Comparison of ENCODE assay signal across 35 cellular contexts in the genomic region with DNA sequence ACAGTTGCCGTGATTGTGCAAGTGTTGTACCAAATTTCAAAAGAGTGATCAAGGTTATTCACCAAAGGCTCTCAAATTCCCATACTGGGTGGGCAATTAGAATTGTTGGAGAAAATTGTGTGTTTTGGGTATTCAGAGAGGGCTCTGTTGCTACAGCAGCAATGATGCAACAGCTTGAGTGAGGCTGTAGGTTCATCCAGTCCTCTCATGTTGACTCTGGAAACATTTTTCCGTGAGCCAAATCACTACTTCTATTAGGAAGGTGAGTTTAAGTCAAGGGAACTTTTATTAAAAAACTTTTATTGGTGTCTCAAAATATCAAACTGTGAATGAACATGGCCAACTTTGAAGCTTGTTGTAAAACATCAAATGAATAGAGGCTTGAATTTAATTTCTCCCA.
"Had no signal": no experiment of that assay in that cellular context is flagged by ENCODE, and none has a peak within 500 bp of the region (broad histone marks: within the 10 kb centered on the region; RNA-seq: fewer than 3 reads in every experiment).

No MANE protein-coding gene starts in this region.

- ATAC-seq: activated T-cell treated with anti-CD3 and anti-CD28 coated beads, Interleukin-2, amount 50 U/mL, for 72 hours; activated T-helper 17 cell treated with anti-CD3 and anti-CD28 coated beads, Interleukin-2, amount 50 U/mL, for 72 hours; PC-3 had no signal

- H3K4me3 Mint-ChIP-seq: activated B cell treated with CpG ODN at 0.5 μM for 24 hours; activated CD4-positive, alpha-beta memory T cell treated with anti-CD3 and anti-CD28 coated beads for 36 hours; activated naive CD8-positive, alpha-beta T cell treated with anti-CD3 and anti-CD28 coated beads for 36 hours; activated T-cell treated with anti-CD3 and anti-CD28 coated beads, Interleukin-2, amount 50 U/mL, for 72 hours; activated T-helper 17 cell treated with anti-CD3 and anti-CD28 coated beads, Interleukin-2, amount 50 U/mL, for 72 hours; T-helper 1 cell treated with Interleukin-12 subunit alpha and Interleukin-12 subunit beta and Interleukin-4 antibody, amounts not matched to agents 30 μg/mL and 1 μg/mL, for 36 hours had no signal

- H3K36me3 Mint-ChIP-seq: activated CD4-positive, alpha-beta memory T cell treated with anti-CD3 and anti-CD28 coated beads for 36 hours; activated naive CD8-positive, alpha-beta T cell treated with anti-CD3 and anti-CD28 coated beads for 36 hours had no signal

- H3K4me3 ChIP-seq: ascending aorta, cardiac muscle cell, MG63, Peyer's patch, SJSA1 had no signal

- H3K36me3 ChIP-seq: ascending aorta, cardiac muscle cell, MG63, Peyer's patch, SJSA1 had no signal

- H3K9me3 Mint-ChIP-seq: activated B cell treated with CpG ODN at 0.5 μM for 24 hours; activated CD4-positive, alpha-beta memory T cell treated with anti-CD3 and anti-CD28 coated beads for 36 hours; activated naive CD8-positive, alpha-beta T cell treated with anti-CD3 and anti-CD28 coated beads for 36 hours; activated T-helper 17 cell treated with anti-CD3 and anti-CD28 coated beads, Interleukin-2, amount 50 U/mL, for 72 hours had no signal

- DNase-seq: activated B cell treated with CpG ODN at 0.5 μM for 24 hours; activated CD4-positive, alpha-beta memory T cell treated with anti-CD3 and anti-CD28 coated beads for 36 hours; activated CD4-positive, alpha-beta T cell treated with anti-CD3 and anti-CD28 coated beads for 4 hours; activated CD4-positive, alpha-beta T cell treated with anti-CD3 and anti-CD28 coated beads, Interleukin-2, amount 50 U/mL, for 1 hour; activated CD4-positive, CD25-positive, alpha-beta regulatory T cell treated with anti-CD3 and anti-CD28 coated beads, Interleukin-2, amount 50 U/mL, for 72 hours; activated effector memory CD4-positive, alpha-beta T cell treated with anti-CD3 and anti-CD28 coated beads, Interleukin-2, amount 50 U/mL, for 16 hours; activated naive CD4-positive, alpha-beta T cell; activated naive CD4-positive, alpha-beta T cell treated with anti-CD3 and anti-CD28 coated beads, Interleukin-2, amount 50 U/mL, for 16 hours; activated naive CD8-positive, alpha-beta T cell treated with anti-CD3 and anti-CD28 coated beads for 36 hours; activated T-cell treated with anti-CD3 and anti-CD28 coated beads, Interleukin-2, amount 50 U/mL, for 1 hour; activated T-cell treated with anti-CD3 and anti-CD28 coated beads, Interleukin-2, amount 50 U/mL, for 72 hours; amniotic stem cell; KBM-7; MG63; NCI-H1048; NCI-H1105 treated with DMSO at 0.1 percent for 48 hours; NCI-H1436; NCI-H1694 treated with DMSO at 0.1 percent for 48 hours; NCI-H2029; NCI-H510A; NCI-H526; NCI-H748 treated with DMSO at 0.1 percent for 48 hours; NK-92 treated with Interleukin-12 subunit alpha and Interleukin-12 subunit beta, amount 100 ng/mL, for 24 hours; PC-3; Peyer's patch; RPMI8226; SHP77 treated with DMSO at 0.1 percent for 48 hours; SK-N-SH; T-helper 9 cell had no signal

- H3K9ac ChIP-seq: SK-N-SH had no signal

- H3K27me3 ChIP-seq: ascending aorta, cardiac muscle cell, MG63, Peyer's patch, SJSA1 had no signal

- H3K27me3 Mint-ChIP-seq: activated B cell treated with CpG ODN at 0.5 μM for 24 hours; activated naive CD8-positive, alpha-beta T cell treated with anti-CD3 and anti-CD28 coated beads for 36 hours; activated T-helper 17 cell treated with anti-CD3 and anti-CD28 coated beads, Interleukin-2, amount 50 U/mL, for 72 hours had no signal

- H3K9me3 ChIP-seq: ascending aorta, MG63, Peyer's patch, SJSA1, SK-N-SH had no signal

- H3K4me2 ChIP-seq: SK-N-SH had no signal

- H3K27ac ChIP-seq: cardiac muscle cell, Peyer's patch, SJSA1, VCaP had no signal

- H3K27ac Mint-ChIP-seq: activated B cell treated with CpG ODN at 0.5 μM for 24 hours; activated CD4-positive, alpha-beta memory T cell treated with anti-CD3 and anti-CD28 coated beads for 36 hours; activated naive CD8-positive, alpha-beta T cell treated with anti-CD3 and anti-CD28 coated beads for 36 hours; activated T-cell treated with anti-CD3 and anti-CD28 coated beads, Interleukin-2, amount 50 U/mL, for 72 hours; activated T-helper 17 cell treated with anti-CD3 and anti-CD28 coated beads, Interleukin-2, amount 50 U/mL, for 72 hours; T-helper 1 cell treated with Interleukin-12 subunit alpha and Interleukin-12 subunit beta and Interleukin-4 antibody, amounts not matched to agents 30 μg/mL and 1 μg/mL, for 36 hours had no signal
